ENCODE assay signal across 19 cellular contexts in the genomic region with DNA sequence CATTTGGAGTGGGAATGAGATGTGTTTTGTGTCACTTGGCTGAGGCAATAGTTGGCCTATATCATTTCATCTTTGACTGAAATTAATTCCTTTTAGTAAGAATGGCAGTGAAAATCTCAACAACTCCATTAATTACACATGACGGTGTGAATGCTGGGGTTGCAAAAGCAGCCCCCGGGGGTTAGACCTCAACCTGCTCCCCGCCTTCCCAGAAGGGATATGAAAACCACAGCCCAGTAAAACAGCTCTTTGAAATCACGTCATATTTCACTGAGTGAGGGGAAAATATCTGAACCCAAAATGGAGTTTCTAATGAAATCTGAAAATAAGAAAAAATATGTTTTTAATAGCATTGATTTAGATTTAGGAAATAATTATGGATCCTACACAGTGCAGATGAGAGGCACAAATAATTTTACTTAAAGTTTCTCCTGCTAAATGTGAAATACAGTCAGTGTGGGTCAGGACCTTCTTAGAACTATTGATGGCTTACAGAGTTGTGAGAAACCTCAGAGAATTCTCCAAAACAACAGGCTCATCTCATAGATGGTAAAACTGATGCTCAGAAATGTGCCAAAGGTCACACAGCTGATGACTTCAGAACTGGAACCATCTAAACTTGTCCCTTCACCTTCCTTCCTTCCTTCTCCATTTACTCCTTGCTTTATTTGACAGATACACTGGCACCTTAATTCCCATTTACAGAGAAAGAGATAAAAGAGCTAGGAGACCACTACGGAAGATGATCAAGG.
"Had no signal": no experiment of that assay in that cellular context is flagged by ENCODE, and none has a peak within 500 bp of the region (broad histone marks: within the 10 kb centered on the region; RNA-seq: fewer than 3 reads in every experiment).

No MANE protein-coding gene starts in this region.

- DNase-seq: Karpas-422, KBM-7, MG63, NCI-H1092, NCI-H1105 treated with DMSO at 0.1 percent for 48 hours, NCI-H1417 treated with DMSO at 0.1 percent for 48 hours, NCI-H146, NCI-H1694 treated with DMSO at 0.1 percent for 48 hours, NCI-H1930, NCI-H2081, NCI-H2107, NCI-H2227 treated with DMSO at 0.1 percent for 48 hours, NCI-H526 treated with DMSO at 0.1 percent for 48 hours, NCI-H748 treated with DMSO at 0.1 percent for 48 hours, Right ventricle myocardium superior, RPMI8226, SIG-M5 had no signal

- H3K4me1 ChIP-seq: SJSA1 had no signal

- H3K9me3 ChIP-seq: MG63, SJSA1 had no signal

- H3K27me3 ChIP-seq: MG63, SJSA1 had no signal

- H3K4me3 ChIP-seq: MG63, SJSA1, SK-N-MC had no signal

- H3K27ac ChIP-seq: SJSA1, SK-N-MC had no signal

- H3K36me3 ChIP-seq: SJSA1 had no signal
